ENCODE assay signal across 8 cellular contexts in the genomic region with DNA sequence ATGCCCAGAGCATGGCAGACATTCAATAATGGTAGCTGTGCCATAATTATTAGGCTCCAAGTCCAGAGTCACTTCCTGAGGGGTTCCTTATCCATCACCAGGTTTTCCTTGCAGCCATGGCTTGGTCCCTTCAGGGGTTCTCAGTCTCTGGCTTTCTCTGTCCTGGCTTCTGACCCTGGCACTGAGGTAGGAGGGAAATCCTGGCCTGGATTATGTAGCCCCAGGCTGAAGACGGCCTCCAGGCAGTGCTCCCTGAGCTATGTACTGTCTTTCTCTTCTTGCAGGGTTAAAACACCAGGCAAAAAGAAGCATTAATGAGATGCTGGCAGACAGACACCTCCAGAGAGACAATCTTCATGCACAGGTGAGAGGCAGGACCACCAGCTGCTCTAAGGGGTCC. TPM values are rescaled to one million over a fixed set of nuclear protein-coding genes. Genes with fewer than 3 reads are reported as not detected.
DNase-seq lines count a peak whose midpoint lies in the region; ATAC-seq and TF ChIP-seq lines count a peak whose summit lies in the region.

No MANE protein-coding gene starts in this region.

- intact Hi-C loops in left lung (cut with DNase I): loop anchor here in 1 of 2 donors (5.0 kb wide), 1 partner anchor 177 kb away; no protein-coding TSS in a partner anchor
- intact Hi-C loops in posterior vena cava (cut with DNase I): loop anchor here (5.0 kb wide), 1 partner anchor 182 kb away; no protein-coding TSS in a partner anchor

- TF ChIP-seq CTCF in brain microvascular endothelial cell (IDR thresholded peaks at IDR 0.05; ENCODE audit: low read depth, low read length, missing control alignments) (no peak), left lung (IDR thresholded peaks at IDR 0.05) (no peak)

- H3K9me3 ChIP-seq in HAP-1 (no peaks in the 10 kb centered on the region), left lung (no peaks in the 10 kb centered on the region)

- H3K4me1 ChIP-seq in HAP-1: no peaks in the 10 kb centered on the region; the same call in 1 of the 2 replicates
- H3K4me1 ChIP-seq in left lung: no peaks in the 10 kb centered on the region

- ATAC-seq in left lung: peak; percentile 75
- ATAC-seq in HG03025 (IDR thresholded peaks at IDR 0.05; ENCODE audit: low FRiP score, unreplicated experiment): no peak
- no peak for ATAC-seq in HG02763 (IDR thresholded peaks at IDR 0.05; ENCODE audit: unreplicated experiment)

- H3K36me3 ChIP-seq in HAP-1 (replicated peaks) (no peaks in the 10 kb centered on the region), brain microvascular endothelial cell (replicated peaks) (no peaks in the 10 kb centered on the region), left lung (no peaks in the 10 kb centered on the region)

- H3K27me3 ChIP-seq in HAP-1 (ENCODE audit: low read depth) (peaks cover 14% of the 10 kb centered on the region), brain microvascular endothelial cell (replicated peaks) (no peaks in the 10 kb centered on the region), left lung (peaks cover 0 to 36% of the 10 kb centered on the region in 2 donors)

- H3K4me3 ChIP-seq in HAP-1 (no peak overlapping the region), brain microvascular endothelial cell (ENCODE audit: low read depth, low read length) (no peak overlapping the region), left lung (no peak overlapping the region)

- DNase-seq in DMS 273 treated with DMSO at 0.1 percent for 48 hours (lab: John Stamatoyannopoulos, UW) (peak; percentile 71), HAP-1 (ENCODE audit: low spot score in 2 of 2) (peak; percentile 66 to 79), NCI-H526 (lab: John Stamatoyannopoulos, UW) (peak; percentile 83 to 93), brain microvascular endothelial cell (peak; percentile 90), left lung (no peak), posterior vena cava (ENCODE audit: low spot score) (no peak)

- in situ Hi-C loops in HAP-1 (cut with MboI; ENCODE audit: low sequenced_read_pairs): loop anchor here (5.0 to 10.0 kb wide), 3 partner anchors 112 to 285 kb away; no protein-coding TSS in a partner anchor
- in situ Hi-C loops in brain microvascular endothelial cell (cut with HindIII; ENCODE audit: low pct_ligation_motif_present, low sequenced_read_pairs): no loop called here

- no peak overlapping the region for H3K27ac ChIP-seq in brain microvascular endothelial cell
- no peak overlapping the region for H3K27ac ChIP-seq in left lung

RNA-seq across cellular contexts. Expression of gene PADI3, which starts 9.5 kb away (rescaled TPM):
- total RNA-seq in left lung: not detected
- total RNA-seq in posterior vena cava: not detected

RNA-seq across cellular contexts. Expression of gene PADI1, which starts 34.5 kb away (rescaled TPM):
- not detected for total RNA-seq in left lung
- not detected for total RNA-seq in posterior vena cava

Comparison
In these comparisons a context has a peak if more than half of its experiments do, and no peak if none do; other contexts are left out.
1. DNase-seq: peak in DMS 273 treated with DMSO at 0.1 percent for 48 hours (single experiment), HAP-1 (2 of 2), NCI-H526 (2 of 2) and brain microvascular endothelial cell (single experiment); none in left lung (0 of 2) and posterior vena cava (single experiment).